24 cellular contexts compared by ENCODE assay signal in the genomic region with DNA sequence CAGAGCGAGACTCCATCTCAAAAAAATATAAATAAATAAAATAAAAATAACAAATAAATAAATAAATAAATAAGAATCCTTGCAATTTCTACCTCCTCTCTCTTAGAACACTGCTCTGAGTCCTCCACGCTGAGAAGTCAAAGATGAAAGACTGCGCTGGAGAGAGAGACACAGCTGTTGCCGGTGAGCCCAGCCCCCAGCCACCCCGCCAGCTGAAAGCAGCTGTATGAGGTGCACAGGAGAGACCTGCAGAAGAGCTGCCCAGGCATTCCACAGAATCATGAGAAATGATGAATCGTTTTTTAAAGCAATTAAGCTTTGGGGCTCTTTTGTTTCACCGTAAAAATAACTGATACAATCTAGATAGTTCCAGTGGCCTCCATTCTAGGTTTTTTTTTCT. TPM values are rescaled to one million over a fixed set of nuclear protein-coding genes. Genes with fewer than 3 reads are reported as not detected.
DNase-seq lines count a peak whose midpoint lies in the region; ATAC-seq, FAIRE-seq and TF ChIP-seq lines count a peak whose summit lies in the region.
"Had no signal": no experiment of that assay in that cellular context is flagged by ENCODE, and none has a peak within 500 bp of the region (broad histone marks: within the 10 kb centered on the region; RNA-seq: fewer than 3 reads in every experiment).

No MANE protein-coding gene starts in this region.

- H3K9ac ChIP-seq in DND-41 (ENCODE audit: low read depth, low read length) (no peak overlapping the region), K562 (ENCODE audit: insufficient read depth in 1 of 2, low read depth in 2 of 2, low read length in 2 of 2) (no peak overlapping the region), mammary epithelial cell (ENCODE audit: insufficient read depth, low read length) (no peak overlapping the region)
- H3K9ac ChIP-seq: BLaER1 treated with 17β-estradiol and CSF1 and Interleukin-3, amounts not matched to agents 10 nM and 100 nM had no signal

- no peak for FAIRE-seq in K562 (lab: Jason Lieb, UNC)
- FAIRE-seq: A549, D721Med, GM12878, GM12892, GM18507 had no signal

- CTCF ChIA-PET in K562 (lab: Yijun Ruan, JAX; ENCODE audit: low intra/inter-chr PET ratio) = no interaction called here
- CTCF ChIA-PET in mammary epithelial cell (lab: Charles Lee; ENCODE audit: low non-redundant PET) = no interaction called here

- H3K79me2 ChIP-seq in DND-41 (ENCODE audit: insufficient read depth, low read length) (no peaks in the 10 kb centered on the region), GM23338 (replicated peaks; ENCODE audit: insufficient read depth) (no peaks in the 10 kb centered on the region), K562 (ENCODE audit: control insufficient read depth, insufficient read depth, low read length) (no peaks in the 10 kb centered on the region), mammary epithelial cell (ENCODE audit: insufficient read depth, low read length) (no peaks in the 10 kb centered on the region)

- DNase-seq in DND-41 = peak; percentile 40
- no peak for DNase-seq in GM23338 (ENCODE audit: low spot score)
- DNase-seq in SJCRH30 = peak; percentile 46 to 64
- no peak for DNase-seq in K562 (ENCODE audit: extremely low read depth in 1 of 4, low spot score in 3 of 4)
- DNase-seq in 8988T = no peak
- no peak for DNase-seq in mammary epithelial cell
- no peak for DNase-seq in right lobe of liver
- no peak for DNase-seq in activated effector memory CD4-positive, alpha-beta T cell treated with Interleukin-2 at 50 U/mL for 16 hours
- DNase-seq: AML-193; Caco-2; Calu3; CD4-positive, alpha-beta T cell; DMS79 treated with DMSO at 0.1 percent for 48 hours; EL; GDM1 had no signal

- no peaks in the 10 kb centered on the region for H3K36me3 Mint-ChIP-seq in GM23338 (ENCODE audit: low read depth)
- H3K36me3 Mint-ChIP-seq: CD8-positive, alpha-beta T cell had no signal

- no peaks in the 10 kb centered on the region for H3K4me1 ChIP-seq in DND-41 (ENCODE audit: insufficient read depth, low read length)
- no peaks in the 10 kb centered on the region for H3K4me1 ChIP-seq in GM23338 (ENCODE audit: insufficient read depth)
- H3K4me1 ChIP-seq in SJCRH30 = no peaks in the 10 kb centered on the region; the same call in 1 of the 2 replicates
- peaks cover 7 to 19% of the 10 kb centered on the region in 2 experiments for H3K4me1 ChIP-seq in K562 (replicated peaks in 1 of 2; ENCODE audit: control insufficient read depth in 2 of 2, insufficient read depth in 2 of 2, low read length in 2 of 2)
- no peaks in the 10 kb centered on the region for H3K4me1 ChIP-seq in mammary epithelial cell (ENCODE audit: insufficient read depth, low read length)
- H3K4me1 ChIP-seq in right lobe of liver = no peaks in the 10 kb centered on the region
- H3K4me1 ChIP-seq: BLaER1 treated with 17β-estradiol and CSF1 and Interleukin-3, amounts not matched to agents 10 nM and 100 nM; Caco-2 had no signal

- no peak for TF ChIP-seq RAD21 in K562 (CRISPR knock-in tag; conservative IDR thresholded peaks at IDR 0.05 in 1 of 2, IDR thresholded peaks at IDR 0.05 in 1 of 2)

- no peak overlapping the region for H2AFZ ChIP-seq in DND-41 (ENCODE audit: low read depth, low read length)
- H2AFZ ChIP-seq in GM23338 = peak overlapping the region; percentile 24; the same call in 1 of the 2 replicates
- H2AFZ ChIP-seq in K562 (ENCODE audit: low read depth, low read length) = peak overlapping the region; percentile 34; the same call in 1 of the 2 replicates
- no peak overlapping the region for H2AFZ ChIP-seq in mammary epithelial cell (ENCODE audit: low read depth, low read length)

- TF ChIP-seq POLR2A in K562 (conservative IDR thresholded peaks at IDR 0.05) (no peak), right lobe of liver (IDR thresholded peaks at IDR 0.05) (no peak)

- no peak overlapping the region for H3K27ac ChIP-seq in DND-41 (ENCODE audit: low read length)
- no peak overlapping the region for H3K27ac ChIP-seq in GM23338 (ENCODE audit: low read depth)
- H3K27ac ChIP-seq in SJCRH30 = no peak overlapping the region
- H3K27ac ChIP-seq in K562 (ENCODE audit: extremely low read depth, low read depth, low read length) = no peak overlapping the region
- no peak overlapping the region for H3K27ac ChIP-seq in mammary epithelial cell (ENCODE audit: insufficient read depth, low read depth, low read length)
- no peak overlapping the region for H3K27ac ChIP-seq in right lobe of liver
- H3K27ac ChIP-seq: A549; BLaER1 treated with 17β-estradiol and CSF1 and Interleukin-3, amounts not matched to agents 10 nM and 100 nM; C4-2B had no signal

- H3K4me3 Mint-ChIP-seq in GM23338 = no peak overlapping the region
- H3K4me3 Mint-ChIP-seq: B cell; CD4-positive, alpha-beta T cell; CD8-positive, alpha-beta T cell had no signal

- in situ Hi-C loops in K562 (cut with MboI) (no loop called here), mammary epithelial cell (cut with MboI; ENCODE audit: low sequenced_read_pairs in 2 of 2) (no loop called here)

- TF ChIP-seq CTCF in DND-41 (IDR thresholded peaks at IDR 0.05; ENCODE audit: borderline replicate concordance, extremely low read depth, low read length, poor library complexity, severe bottlenecking) (no peak), GM23338 (conservative IDR thresholded peaks at IDR 0.05; ENCODE audit: low read depth in 2 of 2) (no peak), K562 (IDR thresholded peaks at IDR 0.05 in 2 of 3, conservative IDR thresholded peaks at IDR 0.05 in 1 of 3; ENCODE audit: insufficient read depth in 2 of 3, low read depth in 1 of 3, low read length in 3 of 3) (no peak), mammary epithelial cell (conservative IDR thresholded peaks at IDR 0.05 in 1 of 2, IDR thresholded peaks at IDR 0.05 in 1 of 2; ENCODE audit: extremely low read depth in 1 of 2, insufficient read depth in 1 of 2, low read depth in 1 of 2, low read length in 2 of 2) (no peak), right lobe of liver (IDR thresholded peaks at IDR 0.05) (no peak)

- 56% methylated on average over 6 of the region's 7 CpGs for WGBS in K562 (ENCODE audit: insufficient coverage, low coverage, missing lambda C conversion rate)
- 56% methylated on average over 6 of the region's 7 CpGs for WGBS in mammary epithelial cell (ENCODE audit: low coverage, missing lambda C conversion rate)
- WGBS in right lobe of liver (ENCODE audit: insufficient coverage, low coverage, low lambda C conversion rate, missing lambda C conversion rate) = 74% methylated on average over 6 of the region's 7 CpGs

- H3K4me3 ChIP-seq in DND-41 (ENCODE audit: low read depth in 1 of 2, low read length in 2 of 2) (no peak overlapping the region), GM23338 (no peak overlapping the region), SJCRH30 (no peak overlapping the region), K562 (no peak overlapping the region), mammary epithelial cell (replicated peaks in 1 of 3; ENCODE audit: insufficient read depth in 1 of 3, low read depth in 2 of 3, low read length in 3 of 3) (no peak overlapping the region), right lobe of liver (no peak overlapping the region)
- H3K4me3 ChIP-seq: A549; BLaER1 treated with 17β-estradiol and CSF1 and Interleukin-3, amounts not matched to agents 10 nM and 100 nM; GM12878 had no signal

- intact Hi-C loops in K562 (cut with micrococcal nuclease) (no loop called here), mammary epithelial cell (cut with micrococcal nuclease) (no loop called here), right lobe of liver (cut with DNase I) (no loop called here)

- H3K27me3 ChIP-seq in DND-41 (ENCODE audit: insufficient read depth, low read length, poor library complexity) (peaks cover 2% of the 10 kb centered on the region), GM23338 (ENCODE audit: insufficient read depth) (no peaks in the 10 kb centered on the region), SJCRH30 (peaks cover 5% of the 10 kb centered on the region; the same call in 1 of the 2 replicates), K562 (ENCODE audit: control insufficient read depth in 2 of 2, insufficient read depth in 2 of 2, low read length in 2 of 2) (no peaks in the 10 kb centered on the region), mammary epithelial cell (ENCODE audit: insufficient read depth, low read length) (no peaks in the 10 kb centered on the region), right lobe of liver (no peaks in the 10 kb centered on the region)
- H3K27me3 ChIP-seq: BLaER1 treated with 17β-estradiol and CSF1 and Interleukin-3, amounts not matched to agents 10 nM and 100 nM had no signal

- no peaks in the 10 kb centered on the region for H3K9me3 Mint-ChIP-seq in GM23338
- H3K9me3 Mint-ChIP-seq: CD4-positive, alpha-beta T cell; CD8-positive, alpha-beta T cell had no signal

- H3K9me3 ChIP-seq in DND-41 (ENCODE audit: insufficient read depth, low read length, severe bottlenecking) = no peaks in the 10 kb centered on the region
- H3K9me3 ChIP-seq in SJCRH30 (replicated peaks) = no peaks in the 10 kb centered on the region
- no peaks in the 10 kb centered on the region for H3K9me3 ChIP-seq in K562 (replicated peaks; ENCODE audit: control insufficient read depth, insufficient read depth, low read depth, low read length)
- H3K9me3 ChIP-seq in mammary epithelial cell (replicated peaks; ENCODE audit: insufficient read depth, low read length) = no peaks in the 10 kb centered on the region
- no peaks in the 10 kb centered on the region for H3K9me3 ChIP-seq in right lobe of liver
- H3K9me3 ChIP-seq: A549, Caco-2 had no signal

- H3K4me2 ChIP-seq in DND-41 (ENCODE audit: insufficient read depth, low read length) (no peak overlapping the region), GM23338 (no peak overlapping the region), K562 (ENCODE audit: insufficient read depth, low read length) (no peak overlapping the region), mammary epithelial cell (ENCODE audit: insufficient read depth, low read depth, low read length) (no peak overlapping the region)
- H3K4me2 ChIP-seq: A549; BLaER1 treated with 17β-estradiol and CSF1 and Interleukin-3, amounts not matched to agents 10 nM and 100 nM had no signal

- H3K27me3 Mint-ChIP-seq in GM23338 (ENCODE audit: insufficient read depth, low read depth, poor library complexity) = peaks cover 2% of the 10 kb centered on the region
- H3K27me3 Mint-ChIP-seq: B cell; CD4-positive, alpha-beta T cell had no signal

- H4K20me1 ChIP-seq in DND-41 (ENCODE audit: insufficient read depth, low read length) (no peaks in the 10 kb centered on the region), GM23338 (replicated peaks; ENCODE audit: insufficient read depth) (no peaks in the 10 kb centered on the region), K562 (replicated peaks; ENCODE audit: control insufficient read depth, insufficient read depth, low read length) (no peaks in the 10 kb centered on the region), mammary epithelial cell (ENCODE audit: insufficient read depth, low read length) (no peaks in the 10 kb centered on the region)
- H4K20me1 ChIP-seq: BLaER1 treated with 17β-estradiol and CSF1 and Interleukin-3, amounts not matched to agents 10 nM and 100 nM had no signal

- H3K36me3 ChIP-seq in DND-41 (ENCODE audit: insufficient read depth, low read length) = no peaks in the 10 kb centered on the region
- H3K36me3 ChIP-seq in GM23338 (ENCODE audit: insufficient read depth) = no peaks in the 10 kb centered on the region; the same call in 1 of the 2 replicates
- H3K36me3 ChIP-seq in SJCRH30 = no peaks in the 10 kb centered on the region
- no peaks in the 10 kb centered on the region for H3K36me3 ChIP-seq in K562 (ENCODE audit: control insufficient read depth, insufficient read depth, low read length)
- H3K36me3 ChIP-seq in mammary epithelial cell (ENCODE audit: insufficient read depth, low read length) = no peaks in the 10 kb centered on the region
- no peaks in the 10 kb centered on the region for H3K36me3 ChIP-seq in right lobe of liver
- H3K36me3 ChIP-seq: BLaER1 treated with 17β-estradiol and CSF1 and Interleukin-3, amounts not matched to agents 10 nM and 100 nM had no signal

- no peaks in the 10 kb centered on the region for H3K9me1 ChIP-seq in K562 (ENCODE audit: control insufficient read depth, insufficient read depth, low read length)

- H3K27ac Mint-ChIP-seq in GM23338 = no peak overlapping the region
- H3K27ac Mint-ChIP-seq: B cell; CD4-positive, alpha-beta T cell; CD8-positive, alpha-beta T cell had no signal

- dilution Hi-C loops in mammary epithelial cell (cut with HindIII; ENCODE audit: low sequenced_read_pairs) = no loop called here

- POLR2A ChIA-PET in K562 (lab: Yijun Ruan, JAX) = interaction anchor here (0.8 to 1.7 kb wide), 2 partner anchors 12 to 19 kb away, joined by 3 to 6 read pairs; no protein-coding TSS in a partner anchor

- no peak for TF ChIP-seq EP300 in K562 (IDR thresholded peaks at IDR 0.05; ENCODE audit: low read length)

- H3K9me2 ChIP-seq in GM23338 (ENCODE audit: insufficient read depth) = no peaks in the 10 kb centered on the region

- ATAC-seq in DND-41 (ENCODE audit: insufficient read depth, low read depth) = peak; percentile 83
- no peak for ATAC-seq in GM23338
- no peak; the same call in 2 of the 3 replicates for ATAC-seq in K562
- no peak for ATAC-seq in right lobe of liver
- ATAC-seq: A549; CD8-positive, alpha-beta T cell; GM12878 had no signal

- no peaks in the 10 kb centered on the region for H3K4me1 Mint-ChIP-seq in GM23338

- H3F3A ChIP-seq in GM23338 (replicated peaks; ENCODE audit: low read depth) = no peaks in the 10 kb centered on the region

- BruUV-seq in K562 (replicated peaks; lab: Mats Ljungman, UMichigan) (no TSS peak), mammary epithelial cell (replicated peaks; lab: Mats Ljungman, UMichigan) (no TSS peak)

RNA-seq across cellular contexts. Expression of gene STRBP, which starts 16.3 kb away (rescaled TPM):
- 113 and 116 TPM in 2 replicates for total RNA-seq in GM23338 (2014; rRNA removed; shearing (Covaris generic))
- 80.5 and 89.0 TPM in 2 replicates for polyA plus RNA-seq in GM23338 (2016; fragmentation: Nextera tagmentation; extraction: Ambion mirVana)
- 33.8 and 40.5 TPM in 2 replicates for total RNA-seq in SJCRH30 (2014; rRNA removed; shearing (Covaris generic))
- 46.0 and 136 TPM in 2 replicates for total RNA-seq in K562 (2011; cell fraction: chromatin; rRNA removed; ENCODE audit: low replicate concordance)
- 19.3 and 35.9 TPM in 2 replicates for total RNA-seq in K562 (2011; cell fraction: nucleolus; rRNA removed)
- total RNA-seq in K562 (2011; cell fraction: nucleoplasm; rRNA removed) = 54.3 and 86.7 TPM in 2 replicates
- 53.8 and 55.9 TPM in 2 replicates for total RNA-seq in K562 (2014; rRNA removed)
- total RNA-seq in K562 (2014; rRNA removed; fragmentation: Illumina TruSeq; extraction: Trizol) = 84.0 and 87.4 TPM in 2 replicates
- 67.9 and 75.3 TPM in 2 replicates for total RNA-seq in K562 (2015; rRNA removed; fragmentation: Illumina TruSeq; extraction: Trizol)
- total RNA-seq in K562 (2021) = 66.5 and 73.5 TPM in 2 replicates
- polyA plus RNA-seq in K562 (2011; rRNA removed) = 54.7 and 72.2 TPM in 2 replicates
- polyA plus RNA-seq in K562 (2011; cell fraction: cytosol; rRNA removed) = 13.6 and 21.7 TPM in 2 replicates
- 71.8 and 82.8 TPM in 2 replicates for polyA plus RNA-seq in K562 (2011; cell fraction: nucleus; rRNA removed)
- 64.9 and 101 TPM in 2 replicates for polyA plus RNA-seq in K562 (2012)
- polyA plus RNA-seq in K562 (2014; fragmentation: Illumina TruSeq; extraction: Trizol) = 56.1 and 70.2 TPM in 2 replicates
- 10 to 100 TPM; 27.7 to 27.8 TPM for polyA plus RNA-seq in K562 (2014; fragmentation: Nextera tagmentation; extraction: Ambion mirVana)
- 52.1 and 56.0 TPM in 2 replicates for polyA plus RNA-seq in K562 (2014; rRNA removed)
- 77.1 and 87.7 TPM in 2 replicates for polyA minus RNA-seq in K562 (2011; rRNA and poly(A)+ RNA removed)
- 22.9 and 56.2 TPM in 2 replicates for polyA minus RNA-seq in K562 (2011; cell fraction: cytosol; rRNA and poly(A)+ RNA removed)
- 30.8 and 58.6 TPM in 2 replicates for polyA minus RNA-seq in K562 (2011; cell fraction: nucleus; rRNA and poly(A)+ RNA removed)
- 10 to 100 TPM; 10.8 to 11.6 TPM for total RNA-seq in mammary epithelial cell
- 7.9 TPM for polyA plus RNA-seq in mammary epithelial cell
- 11.2 TPM for polyA minus RNA-seq in mammary epithelial cell
- total RNA-seq in right lobe of liver = 10 to 100 TPM in 1 of 6 experiments, 1 to 10 TPM in 5; 5.3 to 10.2 (median 8.3) TPM

Comparison
In these comparisons a context has a peak if more than half of its experiments do, and no peak if none do; other contexts are left out.
1. DNase-seq: peak in DND-41 (single experiment) and SJCRH30 (2 of 2); none in GM23338 (single experiment), K562 (0 of 4), 8988T (single experiment), mammary epithelial cell (single experiment), right lobe of liver (0 of 3) and activated effector memory CD4-positive, alpha-beta T cell treated with Interleukin-2 at 50 U/mL for 16 hours (single experiment).
2. H2AFZ ChIP-seq: peak in GM23338 (single experiment) and K562 (single experiment); none in DND-41 (single experiment) and mammary epithelial cell (single experiment).